ENCODE assay signal across 10 cellular contexts in the genomic region with DNA sequence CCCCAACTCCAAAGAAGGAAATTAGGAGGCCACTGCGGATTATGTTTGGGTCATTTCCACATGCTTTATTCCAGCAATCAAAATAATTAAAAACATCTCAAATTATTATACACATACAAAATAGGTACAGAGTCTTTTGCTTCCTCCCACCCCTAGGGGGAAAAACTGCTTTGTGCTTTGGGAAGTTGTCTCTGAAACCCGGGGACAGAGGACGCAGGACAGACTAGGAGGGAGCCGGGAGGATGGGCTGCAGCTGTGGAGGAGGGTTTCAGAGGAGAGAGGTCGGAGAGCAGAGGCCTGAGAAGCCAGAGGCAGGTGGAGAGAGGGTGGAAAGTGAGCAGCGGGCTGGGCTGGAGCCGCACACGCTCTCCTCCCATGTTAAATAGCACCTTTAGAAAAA. TPM values are rescaled to one million over a fixed set of nuclear protein-coding genes. Genes with fewer than 3 reads are reported as not detected.
A peak's percentile ranks its signal among the peaks of the same experiment; 100 is the strongest.
DNase-seq lines count a peak whose midpoint lies in the region; ATAC-seq and TF ChIP-seq lines count a peak whose summit lies in the region.
"Had no signal": no experiment of that assay in that cellular context is flagged by ENCODE, and none has a peak within 500 bp of the region (broad histone marks: within the 10 kb centered on the region; RNA-seq: fewer than 3 reads in every experiment).

No MANE protein-coding gene starts in this region.

- no peak for TF ChIP-seq POLR2A in stomach (IDR thresholded peaks at IDR 0.05)

- peak overlapping the region; percentile 59 for H3K27ac Mint-ChIP-seq in activated CD4-positive, alpha-beta T cell treated with anti-CD3 and anti-CD28 coated beads, Interleukin-2, amount 10 ng/mL, durations not matched to agents 24 days and 14 days
- no peak overlapping the region for H3K27ac Mint-ChIP-seq in activated CD4-positive, alpha-beta T cell treated with anti-CD3 and anti-CD28 coated beads for 36 hours

- 40 to 59% (median 54%) methylated on average over 8 of the region's 8 CpGs for WGBS in stomach, 5 donors

- CTCF ChIA-PET in activated CD4-positive, alpha-beta T cell treated with anti-CD3 and anti-CD28 coated beads for 36 hours (lab: Charles Lee), result interaction anchor here (0.5 kb wide), 1 partner anchor 66 kb away, joined by 3 read pairs; no protein-coding TSS in a partner anchor

- H3K4me1 ChIP-seq in stomach, result peaks cover 5 to 33% (median 22%) of the 10 kb centered on the region in 4 donors

- H3K27me3 Mint-ChIP-seq in activated CD4-positive, alpha-beta T cell treated with anti-CD3 and anti-CD28 coated beads, Interleukin-2, amount 10 ng/mL, durations not matched to agents 24 days and 14 days, result peaks cover 3% of the 10 kb centered on the region
- H3K27me3 Mint-ChIP-seq in activated CD4-positive, alpha-beta T cell treated with anti-CD3 and anti-CD28 coated beads for 36 hours, result no peaks in the 10 kb centered on the region

- ATAC-seq in activated CD4-positive, alpha-beta T cell treated with anti-CD3 and anti-CD28 coated beads for 36 hours, result no peak
- ATAC-seq in HG02588 (IDR thresholded peaks at IDR 0.05; ENCODE audit: unreplicated experiment) (no peak), GM19467 (IDR thresholded peaks at IDR 0.05; ENCODE audit: unreplicated experiment) (no peak)

- peaks cover 33 to 45% (median 43%) of the 10 kb centered on the region in 4 donors for H3K36me3 ChIP-seq in stomach

- peak; percentile 26 for TF ChIP-seq CTCF in foreskin fibroblast (IDR thresholded peaks at IDR 0.05; ENCODE audit: low read depth, low read length)
- no peak for TF ChIP-seq CTCF in stomach (IDR thresholded peaks at IDR 0.05)

- H3K27me3 ChIP-seq in stomach, result no peaks in the 10 kb centered on the region

- H3K27ac ChIP-seq in stomach, result peak overlapping the region in 4 of 5 donors; percentile 59 to 80 (median 78)

- H3K4me3 ChIP-seq in foreskin fibroblast (ENCODE audit: low read depth in 1 of 2, low read length in 2 of 2), result no peak overlapping the region
- peak overlapping the region in 2 of 4 donors; percentile 4 to 16 for H3K4me3 ChIP-seq in stomach

- POLR2A ChIA-PET in activated CD4-positive, alpha-beta T cell treated with anti-CD3 and anti-CD28 coated beads for 36 hours (lab: Charles Lee), result interaction anchor here (0.6 kb wide), 1 partner anchor 15 kb away, joined by 3 read pairs; no protein-coding TSS in a partner anchor

- no peak for TF ChIP-seq EP300 in stomach (IDR thresholded peaks at IDR 0.05)

- H3K9me3 ChIP-seq in stomach, result no peaks in the 10 kb centered on the region

- no peak for DNase-seq in activated CD4-positive, alpha-beta T cell treated with anti-CD3 and anti-CD28 coated beads, Interleukin-2, amount 10 ng/mL, durations not matched to agents 24 days and 14 days
- no peak for DNase-seq in activated CD4-positive, alpha-beta T cell treated with anti-CD3 and anti-CD28 coated beads for 36 hours
- DNase-seq in SKM-1 (lab: John Stamatoyannopoulos, UW; ENCODE audit: unreplicated experiment), result peak; percentile 23
- DNase-seq in foreskin fibroblast, result peak; percentile 49 to 68
- DNase-seq in stomach, result no peak
- no peak for DNase-seq in central memory CD4-positive, alpha-beta T cell
- DNase-seq: NCI-H187 had no signal

- H3K4me1 Mint-ChIP-seq in activated CD4-positive, alpha-beta T cell treated with anti-CD3 and anti-CD28 coated beads, Interleukin-2, amount 10 ng/mL, durations not matched to agents 24 days and 14 days, result peaks cover 12% of the 10 kb centered on the region
- H3K4me1 Mint-ChIP-seq in activated CD4-positive, alpha-beta T cell treated with anti-CD3 and anti-CD28 coated beads for 36 hours, result peaks cover 10% of the 10 kb centered on the region

- no peaks in the 10 kb centered on the region for H3K9me3 Mint-ChIP-seq in activated CD4-positive, alpha-beta T cell treated with anti-CD3 and anti-CD28 coated beads, Interleukin-2, amount 10 ng/mL, durations not matched to agents 24 days and 14 days
- H3K9me3 Mint-ChIP-seq in activated CD4-positive, alpha-beta T cell treated with anti-CD3 and anti-CD28 coated beads for 36 hours (ENCODE audit: low read depth), result no peaks in the 10 kb centered on the region

- intact Hi-C loops in activated CD4-positive, alpha-beta T cell treated with anti-CD3 and anti-CD28 coated beads, Interleukin-2, amount 10 ng/mL, durations not matched to agents 24 days and 14 days (cut with micrococcal nuclease), result no loop called here
- intact Hi-C loops in activated CD4-positive, alpha-beta T cell treated with anti-CD3 and anti-CD28 coated beads for 36 hours (cut with DNase I, micrococcal nuclease), result no loop called here
- intact Hi-C loops in stomach (cut with DNase I; ENCODE audit: low total_unique reads), result no loop called here

- H3K36me3 Mint-ChIP-seq in activated CD4-positive, alpha-beta T cell treated with anti-CD3 and anti-CD28 coated beads, Interleukin-2, amount 10 ng/mL, durations not matched to agents 24 days and 14 days (ENCODE audit: low read depth), result no peaks in the 10 kb centered on the region
- no peaks in the 10 kb centered on the region for H3K36me3 Mint-ChIP-seq in activated CD4-positive, alpha-beta T cell treated with anti-CD3 and anti-CD28 coated beads for 36 hours (ENCODE audit: low read depth)

- H3K4me3 Mint-ChIP-seq in activated CD4-positive, alpha-beta T cell treated with anti-CD3 and anti-CD28 coated beads, Interleukin-2, amount 10 ng/mL, durations not matched to agents 24 days and 14 days, result peak overlapping the region; percentile 71
- H3K4me3 Mint-ChIP-seq in activated CD4-positive, alpha-beta T cell treated with anti-CD3 and anti-CD28 coated beads for 36 hours, result no peak overlapping the region

RNA-seq across cellular contexts. Expression of gene COL1A1, which starts 17.4 kb away (rescaled TPM):
- 1.6 and 2.0 TPM in 2 replicates for total RNA-seq in activated CD4-positive, alpha-beta T cell treated with anti-CD3 and anti-CD28 coated beads, Interleukin-2, amount 10 ng/mL, durations not matched to agents 24 days and 14 days
- under 1 TPM; 0.55 to 0.70 TPM for total RNA-seq in activated CD4-positive, alpha-beta T cell treated with anti-CD3 and anti-CD28 coated beads for 36 hours
- total RNA-seq in stomach, result 1,000 to 10,000 TPM in 1 of 5 donors, 100 to 1,000 TPM in 3, 10 to 100 TPM in 1; 87.0 to 1,931 (median 219) TPM
- 10 to 100 TPM; 17.9 to 60.0 (median 24.9) TPM for polyA plus RNA-seq in stomach

RNA-seq across cellular contexts. Expression of gene SGCA, which starts 18.3 kb away (rescaled TPM):
- total RNA-seq in activated CD4-positive, alpha-beta T cell treated with anti-CD3 and anti-CD28 coated beads, Interleukin-2, amount 10 ng/mL, durations not matched to agents 24 days and 14 days, result 0.30 TPM in 1 of 2 replicates, not detected in the other
- total RNA-seq in activated CD4-positive, alpha-beta T cell treated with anti-CD3 and anti-CD28 coated beads for 36 hours, result under 1 TPM in 1 of 2 experiments, not detected in 1; 0.26 TPM
- total RNA-seq in stomach, result 10 to 100 TPM in 3 of 5 donors, 1 to 10 TPM in 2; 5.4 to 89.3 (median 21.4) TPM
- polyA plus RNA-seq in stomach, result 10 to 100 TPM in 1 of 3 donors, 1 to 10 TPM in 2; 6.0 to 24.3 (median 8.7) TPM
- total RNA-seq: H1 had no signal

RNA-seq across cellular contexts. Expression of gene PPP1R9B, which starts 33.6 kb away (rescaled TPM):
- 90.1 and 91.3 TPM in 2 replicates for total RNA-seq in activated CD4-positive, alpha-beta T cell treated with anti-CD3 and anti-CD28 coated beads, Interleukin-2, amount 10 ng/mL, durations not matched to agents 24 days and 14 days
- 10 to 100 TPM; 61.1 to 64.0 TPM for total RNA-seq in activated CD4-positive, alpha-beta T cell treated with anti-CD3 and anti-CD28 coated beads for 36 hours
- 10 to 100 TPM; 11.6 to 64.2 (median 22.5) TPM for total RNA-seq in stomach
- polyA plus RNA-seq in stomach, result 10 to 100 TPM; 13.1 to 28.8 (median 14.2) TPM

RNA-seq across cellular contexts. Expression of gene SAMD14, which starts 54.1 kb away (rescaled TPM):
- total RNA-seq in activated CD4-positive, alpha-beta T cell treated with anti-CD3 and anti-CD28 coated beads, Interleukin-2, amount 10 ng/mL, durations not matched to agents 24 days and 14 days, result 1.0 and 1.2 TPM in 2 replicates
- 1 to 10 TPM in 1 of 2 experiments, under 1 TPM in 1; 0.77 to 1.1 TPM for total RNA-seq in activated CD4-positive, alpha-beta T cell treated with anti-CD3 and anti-CD28 coated beads for 36 hours
- total RNA-seq in stomach, result 10 to 100 TPM in 1 of 5 donors, 1 to 10 TPM in 2, not detected in 2; 1.5 to 87.0 (median 1.9) TPM
- polyA plus RNA-seq in stomach, result 1 to 10 TPM; 1.3 to 2.3 (median 1.6) TPM

Comparison
In these comparisons a context has a peak if more than half of its experiments do, and no peak if none do; other contexts are left out.
1. DNase-seq: peak in SKM-1 (single experiment) and foreskin fibroblast (2 of 2); none in activated CD4-positive, alpha-beta T cell treated with anti-CD3 and anti-CD28 coated beads, Interleukin-2, amount 10 ng/mL, durations not matched to agents 24 days and 14 days (single experiment), activated CD4-positive, alpha-beta T cell treated with anti-CD3 and anti-CD28 coated beads for 36 hours (single experiment), stomach (single experiment) and central memory CD4-positive, alpha-beta T cell (single experiment).
2. RNA of gene COL1A1, which starts 17.4 kb away (total RNA-seq): 87.0 to 1,931 TPM in stomach; 1.6 to 2.0 TPM in activated CD4-positive, alpha-beta T cell treated with anti-CD3 and anti-CD28 coated beads, Interleukin-2, amount 10 ng/mL, durations not matched to agents 24 days and 14 days and 0.55 to 0.70 TPM in activated CD4-positive, alpha-beta T cell treated with anti-CD3 and anti-CD28 coated beads for 36 hours; every median in the first group is over 10 times any median in the second.